In genomic region chr20:19384940-19385339, GRCh38 we compare ENCODE assay signal across 27 cellular contexts.
"Had no signal": no experiment of that assay in that cellular context is flagged by ENCODE, and none has a peak within 500 bp of the region (broad histone marks: within the 10 kb centered on the region; RNA-seq: fewer than 3 reads in every experiment).

No MANE protein-coding gene starts in this region.

- H3K27ac ChIP-seq: stomach, suprapubic skin, testis, thoracic aorta, thyroid gland, tibial artery, tibial nerve, transverse colon, upper lobe of left lung, upper lobe of right lung, uterus, vagina had no signal

- H3K4me1 ChIP-seq: stomach, suprapubic skin, testis, thyroid gland, tibial nerve, transverse colon, upper lobe of left lung, upper lobe of right lung, uterus, vagina had no signal

- FAIRE-seq: urothelium cell line had no signal

- H3K36me3 ChIP-seq: stomach, suprapubic skin, thoracic aorta, thyroid gland, tibial artery, tibial nerve, transverse colon, upper lobe of left lung, upper lobe of right lung, uterus, vagina had no signal

- DNase-seq: stimulated activated CD4-positive, alpha-beta T cell treated with anti-CD3 and anti-CD28 coated beads, Interleukin-2, amount 100 ng/mL, for 48 hours; stimulated activated CD4-positive, alpha-beta T cell treated with anti-CD3 and anti-CD28 coated beads, Interleukin-4, amount 100 ng/mL, for 1 hour; stimulated activated CD4-positive, alpha-beta T cell treated with anti-CD3 and anti-CD28 coated beads, Interleukin-4, amount 100 ng/mL, for 24 hours; stimulated activated CD4-positive, alpha-beta T cell treated with anti-CD3 and anti-CD28 coated beads, Interleukin-4, amount 100 ng/mL, for 4 hours; stimulated activated CD8-positive, alpha-beta memory T cell treated with anti-CD3 and anti-CD28 coated beads, Interleukin-4, amount 100 ng/mL, for 48 hours; stimulated activated naive B cell treated with anti-CD40 and anti-IgM and Interleukin-4, amounts not matched to agents 10 μg/mL and 1 μg/mL and 100 μg/mL, for 72 hours; stimulated activated naive CD4-positive, alpha-beta T cell; stimulated activated naive CD4-positive, alpha-beta T cell treated with Interleukin-2 at 50 U/mL for 16 hours; stimulated activated naive CD8-positive, alpha-beta T cell treated with anti-CD3 and anti-CD28 coated beads, Interleukin-15, amount 100 ng/mL, for 72 hours; stimulated activated naive CD8-positive, alpha-beta T cell treated with anti-CD3 and anti-CD28 coated beads, Interleukin-15, Interleukin-2, amounts not matched to agents 100 U/mL and 50 U/mL, for 24 hours; stomach; substantia nigra; testis; thyroid gland; tibial artery; transverse colon; trophoblast cell; upper lobe of left lung; upper lobe of right lung; uterus had no signal

- H3K9me3 ChIP-seq: testis, thyroid gland, tibial artery, uterus, vagina had no signal

- ATAC-seq: stimulated activated effector memory CD8-positive, alpha-beta T cell treated with anti-CD3 and anti-CD28 coated beads, Interleukin-12 subunit alpha, Interleukin-12 subunit beta, amount 100 ng/mL, for 72 hours; stimulated activated memory B cell treated with anti-CD40 and anti-IgM and Interleukin-4, amounts not matched to agents 10 μg/mL and 1 μg/mL and 100 μg/mL, for 72 hours; stimulated activated naive B cell treated with anti-CD40 and anti-IgM and Interleukin-4, amounts not matched to agents 10 μg/mL and 1 μg/mL and 100 μg/mL, for 72 hours; stimulated activated naive CD8-positive, alpha-beta T cell treated with anti-CD3 and anti-CD28 coated beads, Interleukin-15, amount 100 ng/mL, for 72 hours; stimulated activated naive CD8-positive, alpha-beta T cell treated with anti-CD3 and anti-CD28 coated beads, Interleukin-15, Interleukin-2, amounts not matched to agents 100 U/mL and 50 U/mL, for 24 hours; upper lobe of right lung had no signal

- H3K27me3 ChIP-seq: stomach, suprapubic skin, testis, thyroid gland, tibial artery, tibial nerve, transverse colon, upper lobe of left lung, upper lobe of right lung, uterus, vagina had no signal

- H3K4me3 ChIP-seq: stomach, suprapubic skin, testis, thoracic aorta, thyroid gland, tibial artery, tibial nerve, transverse colon, upper lobe of left lung, upper lobe of right lung, uterus, vagina had no signal
